ENCODE assay signal across 19 cellular contexts in genomic region chr16:10851512-10851911, GRCh38.
"Had no signal": no experiment of that assay in that cellular context is flagged by ENCODE, and none has a peak within 500 bp of the region (broad histone marks: within the 10 kb centered on the region; RNA-seq: fewer than 3 reads in every experiment).

No MANE protein-coding gene starts in this region.

- DNase-seq: activated CD4-positive, alpha-beta T cell treated with anti-CD3 and anti-CD28 coated beads for 48 hours; activated CD4-positive, CD25-positive, alpha-beta regulatory T cell; activated CD8-positive, alpha-beta T cell treated with anti-CD3 and anti-CD28 coated beads for 36 hours; activated naive CD4-positive, alpha-beta T cell; activated naive CD8-positive, alpha-beta T cell treated with anti-CD3 and anti-CD28 coated beads for 36 hours; activated T-cell treated with anti-CD3 and anti-CD28 coated beads, Interleukin-2, amount 50 U/mL, for 1 hour; amniotic stem cell; effector CD4-positive, alpha-beta T cell; heart left ventricle; mucosa of descending colon; naive thymus-derived CD4-positive, alpha-beta T cell; ovary; psoas muscle; right cardiac atrium had no signal

- H3K4me3 ChIP-seq: esophagus muscularis mucosa, gastroesophageal sphincter, heart left ventricle, mucosa of descending colon, ovary, psoas muscle, skin epidermis, tibial nerve had no signal

- H3K27me3 ChIP-seq: esophagus muscularis mucosa, gastroesophageal sphincter, heart left ventricle, ovary, tibial nerve had no signal

- H3K4me1 ChIP-seq: gastroesophageal sphincter, psoas muscle, tibial nerve had no signal

- H3K27ac ChIP-seq: esophagus muscularis mucosa, gastroesophageal sphincter, ovary, psoas muscle, tibial nerve had no signal

- H3K36me3 ChIP-seq: esophagus muscularis mucosa, gastroesophageal sphincter, heart left ventricle, ovary, tibial nerve had no signal

- ATAC-seq: activated CD8-positive, alpha-beta T cell treated with anti-CD3 and anti-CD28 coated beads for 36 hours; activated T-helper 17 cell treated with anti-CD3 and anti-CD28 coated beads, Interleukin-2, amount 50 U/mL, for 72 hours; gastroesophageal sphincter; heart left ventricle; mucosa of descending colon; naive thymus-derived CD4-positive, alpha-beta T cell; psoas muscle; right cardiac atrium had no signal
